8 cellular contexts compared by ENCODE assay signal in the genomic region with DNA sequence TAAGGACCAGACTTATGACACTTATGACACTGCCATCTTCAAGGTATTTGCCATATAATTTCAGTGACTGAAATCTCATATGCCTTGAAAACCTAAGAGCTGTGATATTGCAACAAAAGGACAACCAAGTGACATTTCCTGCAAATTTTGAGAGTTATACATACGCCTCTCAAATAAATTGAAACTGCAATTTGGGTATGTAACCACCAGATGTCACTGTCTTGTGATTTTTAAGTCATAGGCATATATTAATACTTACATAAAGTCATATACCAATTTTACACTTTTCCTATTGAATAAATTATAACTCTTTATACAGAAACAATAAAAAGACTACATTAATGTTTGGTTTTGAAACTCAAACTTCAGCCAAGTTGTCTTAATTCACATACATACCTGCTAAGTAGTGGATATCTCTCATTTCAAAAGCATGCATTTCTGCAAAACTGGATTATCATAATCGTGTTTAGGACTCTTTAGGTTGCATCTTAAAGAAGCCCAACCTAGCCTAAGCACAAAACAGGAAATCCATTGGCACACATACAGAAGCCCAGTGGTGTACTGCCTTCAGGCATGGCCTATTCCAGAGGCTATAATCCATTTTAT.
DNase-seq lines count a peak whose midpoint lies in the region; ATAC-seq, FAIRE-seq and TF ChIP-seq lines count a peak whose summit lies in the region.
"Had no signal": no experiment of that assay in that cellular context is flagged by ENCODE, and none has a peak within 500 bp of the region (broad histone marks: within the 10 kb centered on the region; RNA-seq: fewer than 3 reads in every experiment).

No MANE protein-coding gene starts in this region.

- H3K27ac Mint-ChIP-seq in activated naive CD4-positive, alpha-beta T cell treated with anti-CD3 and anti-CD28 coated beads, Interleukin-2, amount 50 U/mL, for 72 hours = no peak overlapping the region

- no peaks in the 10 kb centered on the region for H3K36me3 Mint-ChIP-seq in activated naive CD4-positive, alpha-beta T cell treated with anti-CD3 and anti-CD28 coated beads, Interleukin-2, amount 50 U/mL, for 72 hours

- no peaks in the 10 kb centered on the region for H3K4me1 ChIP-seq in MM.1S (ENCODE audit: low read length)

- no peak for FAIRE-seq in bronchial epithelial cell (lab: Jason Lieb, UNC)

- ATAC-seq in GM18868 (IDR thresholded peaks at IDR 0.05; ENCODE audit: unreplicated experiment) = peak; percentile 75
- ATAC-seq in activated naive CD4-positive, alpha-beta T cell treated with anti-CD3 and anti-CD28 coated beads, Interleukin-2, amount 50 U/mL, for 72 hours = no peak
- ATAC-seq: activated CD4-positive, CD25-positive, alpha-beta regulatory T cell treated with anti-CD3 and anti-CD28 coated beads, Interleukin-2, amount 50 U/mL, for 24 hours had no signal

- no peak overlapping the region for H3K27ac ChIP-seq in MM.1S (ENCODE audit: low read length)

- peak; percentile 42 for DNase-seq in MM.1S
- peak; percentile 50 for DNase-seq in bronchial epithelial cell (ENCODE audit: low read depth)
- peak; percentile 38 for DNase-seq in non-pigmented ciliary epithelial cell (ENCODE audit: low read depth)
- no peak for DNase-seq in activated naive CD4-positive, alpha-beta T cell treated with anti-CD3 and anti-CD28 coated beads, Interleukin-2, amount 50 U/mL, for 72 hours (ENCODE audit: low spot score in 2 of 2)
- no peak for DNase-seq in hepatic stellate cell (ENCODE audit: low spot score)
- DNase-seq in activated CD8-positive, alpha-beta memory T cell treated with anti-CD3 and anti-CD28 coated beads, Interleukin-2, amount 50 U/mL, for 48 hours = no peak

- no peak overlapping the region for H3K9ac ChIP-seq in MM.1S (ENCODE audit: low read length)

- no peaks in the 10 kb centered on the region for H3K9me2 ChIP-seq in MM.1S (replicated peaks; ENCODE audit: insufficient read depth, low read length)

- H3K36me3 ChIP-seq in MM.1S (replicated peaks; ENCODE audit: insufficient read depth, low read length) = no peaks in the 10 kb centered on the region
- no peaks in the 10 kb centered on the region for H3K36me3 ChIP-seq in bronchial epithelial cell (ENCODE audit: control insufficient read depth, insufficient read depth, low read length)

- no peaks in the 10 kb centered on the region for H3K9me3 ChIP-seq in MM.1S (replicated peaks; ENCODE audit: insufficient read depth, low read length)

- H3K4me2 ChIP-seq in MM.1S (ENCODE audit: low read depth, low read length) = no peak overlapping the region

- no peak overlapping the region for H2AFZ ChIP-seq in MM.1S (ENCODE audit: low read length)

- H3F3A ChIP-seq in MM.1S (ENCODE audit: insufficient read depth, low read length) = no peaks in the 10 kb centered on the region

- peak; percentile 44 for TF ChIP-seq CTCF in MM.1S (IDR thresholded peaks at IDR 0.05; ENCODE audit: low read length)
- peak; percentile 5 for TF ChIP-seq CTCF in bronchial epithelial cell (IDR thresholded peaks at IDR 0.05; ENCODE audit: insufficient read depth, low read length, severe bottlenecking)

- H3K4me3 ChIP-seq in MM.1S (ENCODE audit: low read length) = no peak overlapping the region
- no peak overlapping the region for H3K4me3 ChIP-seq in bronchial epithelial cell (ENCODE audit: low read depth, low read length)

- no peaks in the 10 kb centered on the region for H3K79me2 ChIP-seq in MM.1S (ENCODE audit: low read length)

- H3K9me3 Mint-ChIP-seq in activated naive CD4-positive, alpha-beta T cell treated with anti-CD3 and anti-CD28 coated beads, Interleukin-2, amount 50 U/mL, for 72 hours = no peaks in the 10 kb centered on the region

- H3K27me3 ChIP-seq in MM.1S (replicated peaks; ENCODE audit: insufficient read depth, low read length) (no peaks in the 10 kb centered on the region), bronchial epithelial cell (ENCODE audit: control insufficient read depth, insufficient read depth, low read length) (no peaks in the 10 kb centered on the region)

- no peaks in the 10 kb centered on the region for H4K20me1 ChIP-seq in MM.1S (ENCODE audit: insufficient read depth, low read length)

Comparison
In these comparisons a context has a peak if more than half of its experiments do, and no peak if none do; other contexts are left out.
1. DNase-seq: peak in MM.1S (single experiment), bronchial epithelial cell (single experiment) and non-pigmented ciliary epithelial cell (single experiment); none in activated naive CD4-positive, alpha-beta T cell treated with anti-CD3 and anti-CD28 coated beads, Interleukin-2, amount 50 U/mL, for 72 hours (0 of 2), hepatic stellate cell (single experiment) and activated CD8-positive, alpha-beta memory T cell treated with anti-CD3 and anti-CD28 coated beads, Interleukin-2, amount 50 U/mL, for 48 hours (single experiment).